Comparison of ENCODE assay signal across 8 cellular contexts in genomic region chr3:179148446-179149238, GRCh38. TPM values are rescaled to one million over a fixed set of nuclear protein-coding genes. Genes with fewer than 3 reads are reported as not detected.
DNase-seq lines count a peak whose midpoint lies in the region; ATAC-seq and TF ChIP-seq lines count a peak whose summit lies in the region.

No MANE protein-coding gene starts in this region.

- peak overlapping the region; percentile 93 to 99 (median 94) for H3K27ac Mint-ChIP-seq in CD8-positive, alpha-beta memory T cell
- H3K27ac Mint-ChIP-seq in activated naive CD4-positive, alpha-beta T cell treated with anti-CD3 and anti-CD28 coated beads, Interleukin-2, amount 10 ng/mL, durations not matched to agents 7 days and 5 days = peak overlapping the region; percentile 98
- peak overlapping the region; percentile 89 for H3K27ac Mint-ChIP-seq in glutamatergic neuron (ENCODE audit: unreplicated experiment)

- no peaks in the 10 kb centered on the region for H3K36me3 ChIP-seq in CD8-positive, alpha-beta memory T cell (ENCODE audit: insufficient read depth, low read length)
- H3K36me3 ChIP-seq in SJCRH30 = no peaks in the 10 kb centered on the region
- no peaks in the 10 kb centered on the region for H3K36me3 ChIP-seq in osteoblast (ENCODE audit: insufficient read depth, low read length)
- no peaks in the 10 kb centered on the region for H3K36me3 ChIP-seq in thymus (ENCODE audit: control insufficient read depth, insufficient read depth)

- no peaks in the 10 kb centered on the region for H3K9me3 Mint-ChIP-seq in CD8-positive, alpha-beta memory T cell
- H3K9me3 Mint-ChIP-seq in activated naive CD4-positive, alpha-beta T cell treated with anti-CD3 and anti-CD28 coated beads, Interleukin-2, amount 10 ng/mL, durations not matched to agents 7 days and 5 days = no peaks in the 10 kb centered on the region
- peaks cover 8% of the 10 kb centered on the region for H3K9me3 Mint-ChIP-seq in glutamatergic neuron (ENCODE audit: unreplicated experiment)

- H3K27ac ChIP-seq in CD8-positive, alpha-beta memory T cell (ENCODE audit: low read depth, low read length) = peak overlapping the region; percentile 93
- H3K27ac ChIP-seq in SJCRH30 (peak overlapping the region; percentile 77), osteoblast (ENCODE audit: low read depth, low read length) (peak overlapping the region; percentile 67), thymus (ENCODE audit: low read depth) (peak overlapping the region; percentile 99)

- POLR2A ChIA-PET in CD8-positive, alpha-beta memory T cell (lab: Charles Lee) = interaction anchor here (0.6 to 2.7 kb wide), 7 partner anchors 18 to 176 kb away, joined by 3 to 27 read pairs (median 3); partner anchors contain the start of gene ZNF639

- H3K4me2 ChIP-seq in osteoblast (ENCODE audit: insufficient read depth, low read length) = peak overlapping the region; percentile 84

- ATAC-seq in GM19463 (IDR thresholded peaks at IDR 0.05; ENCODE audit: unreplicated experiment) (peak; percentile 18), HG03565 (IDR thresholded peaks at IDR 0.05; ENCODE audit: unreplicated experiment) (peak; percentile 9)

- CTCF ChIA-PET in CD8-positive, alpha-beta memory T cell (lab: Charles Lee) = interaction anchor here (0.7 to 3.6 kb wide), 10 partner anchors 10 to 413 kb away, joined by 3 to 18 read pairs (median 4); no protein-coding TSS in a partner anchor
- CTCF ChIA-PET in activated naive CD4-positive, alpha-beta T cell treated with anti-CD3 and anti-CD28 coated beads, Interleukin-2, amount 10 ng/mL, durations not matched to agents 7 days and 5 days (lab: Charles Lee) = interaction anchor here (0.5 to 4.9 kb wide), 5 partner anchors 18 to 172 kb away, joined by 3 to 31 read pairs (median 7); no protein-coding TSS in a partner anchor

- H3K79me2 ChIP-seq in osteoblast (ENCODE audit: insufficient read depth, low read length) = peaks cover 52% of the 10 kb centered on the region

- TF ChIP-seq CTCF in glutamatergic neuron (IDR thresholded peaks at IDR 0.05; ENCODE audit: partially characterized antibody, unreplicated experiment) (no peak), osteoblast (IDR thresholded peaks at IDR 0.05; ENCODE audit: extremely low read depth, low read depth, low read length) (no peak)

- peaks cover 0 to 4% (median 0%) of the 10 kb centered on the region in 3 donors for H3K36me3 Mint-ChIP-seq in CD8-positive, alpha-beta memory T cell
- peaks cover 5% of the 10 kb centered on the region for H3K36me3 Mint-ChIP-seq in activated naive CD4-positive, alpha-beta T cell treated with anti-CD3 and anti-CD28 coated beads, Interleukin-2, amount 10 ng/mL, durations not matched to agents 7 days and 5 days
- H3K36me3 Mint-ChIP-seq in glutamatergic neuron (ENCODE audit: unreplicated experiment) = no peaks in the 10 kb centered on the region

- peak overlapping the region; percentile 83 for H3K4me3 ChIP-seq in CD8-positive, alpha-beta memory T cell (ENCODE audit: low read length)
- H3K4me3 ChIP-seq in SJCRH30 = peak overlapping the region; percentile 98
- peak overlapping the region; percentile 79 for H3K4me3 ChIP-seq in osteoblast (ENCODE audit: insufficient read depth, low read length)
- peak overlapping the region; percentile 75 for H3K4me3 ChIP-seq in thymus (ENCODE audit: low read length)

- H4K20me1 ChIP-seq in osteoblast (ENCODE audit: insufficient read depth, low read length) = peaks cover 33% of the 10 kb centered on the region

- under 1% methylated on average over 89 of the region's 89 CpGs for WGBS in thymus

- H3K4me3 Mint-ChIP-seq in CD8-positive, alpha-beta memory T cell = peak overlapping the region in 6 of 7 donors; percentile 92 to 97 (median 94)
- H3K4me3 Mint-ChIP-seq in activated naive CD4-positive, alpha-beta T cell treated with anti-CD3 and anti-CD28 coated beads, Interleukin-2, amount 10 ng/mL, durations not matched to agents 7 days and 5 days = peak overlapping the region; percentile 97
- H3K4me3 Mint-ChIP-seq in glutamatergic neuron (ENCODE audit: unreplicated experiment) = peak overlapping the region; percentile 97

- peaks cover 29% of the 10 kb centered on the region for H3K4me1 ChIP-seq in CD8-positive, alpha-beta memory T cell (ENCODE audit: insufficient read depth, low read length)
- H3K4me1 ChIP-seq in SJCRH30 = no peaks in the 10 kb centered on the region
- peaks cover 10% of the 10 kb centered on the region for H3K4me1 ChIP-seq in osteoblast (ENCODE audit: insufficient read depth, low read length)
- H3K4me1 ChIP-seq in thymus (ENCODE audit: control insufficient read depth, insufficient read depth, low read length) = peaks cover 8% of the 10 kb centered on the region

- no peaks in the 10 kb centered on the region for H3K27me3 ChIP-seq in CD8-positive, alpha-beta memory T cell (ENCODE audit: insufficient read depth, low read length, poor library complexity, severe bottlenecking)
- H3K27me3 ChIP-seq in SJCRH30 (no peaks in the 10 kb centered on the region), osteoblast (ENCODE audit: insufficient read depth, low read length) (no peaks in the 10 kb centered on the region), thymus (ENCODE audit: control insufficient read depth, insufficient read depth) (no peaks in the 10 kb centered on the region)

- H3K27me3 Mint-ChIP-seq in CD8-positive, alpha-beta memory T cell = peaks cover 0 to 2% of the 10 kb centered on the region in 2 donors
- H3K27me3 Mint-ChIP-seq in activated naive CD4-positive, alpha-beta T cell treated with anti-CD3 and anti-CD28 coated beads, Interleukin-2, amount 10 ng/mL, durations not matched to agents 7 days and 5 days = peaks cover 2% of the 10 kb centered on the region
- H3K27me3 Mint-ChIP-seq in glutamatergic neuron (ENCODE audit: unreplicated experiment) = peaks cover 2% of the 10 kb centered on the region

- peak overlapping the region; percentile 82 for H2AFZ ChIP-seq in osteoblast (ENCODE audit: low read length)

- no peaks in the 10 kb centered on the region for H3K9me3 ChIP-seq in CD8-positive, alpha-beta memory T cell (ENCODE audit: low read length)
- H3K9me3 ChIP-seq in SJCRH30 (replicated peaks) = no peaks in the 10 kb centered on the region
- H3K9me3 ChIP-seq in osteoblast (ENCODE audit: low read depth, low read length) = no peaks in the 10 kb centered on the region
- no peaks in the 10 kb centered on the region for H3K9me3 ChIP-seq in thymus (ENCODE audit: control insufficient read depth)

- peak; percentile 38 to 80 (median 55) for DNase-seq in CD8-positive, alpha-beta memory T cell
- peak; percentile 43 to 61 for DNase-seq in SJCRH30
- peak; percentile 75 for DNase-seq in activated naive CD4-positive, alpha-beta T cell treated with anti-CD3 and anti-CD28 coated beads, Interleukin-2, amount 10 ng/mL, durations not matched to agents 7 days and 5 days
- DNase-seq in glutamatergic neuron = peak; percentile 65
- DNase-seq in osteoblast (ENCODE audit: insufficient read length, low spot score, missing footprints) = peak; percentile 87

- peaks cover 37 to 46% (median 44%) of the 10 kb centered on the region in 3 donors for H3K4me1 Mint-ChIP-seq in CD8-positive, alpha-beta memory T cell
- H3K4me1 Mint-ChIP-seq in activated naive CD4-positive, alpha-beta T cell treated with anti-CD3 and anti-CD28 coated beads, Interleukin-2, amount 10 ng/mL, durations not matched to agents 7 days and 5 days = peaks cover 38% of the 10 kb centered on the region
- H3K4me1 Mint-ChIP-seq in glutamatergic neuron (ENCODE audit: low read depth, unreplicated experiment) = peaks cover 15% of the 10 kb centered on the region

RNA-seq across cellular contexts. Expression of gene PIK3CA, which starts 0.5 kb away (rescaled TPM):
- 10 to 100 TPM; 18.8 to 19.5 TPM for total RNA-seq in CD8-positive, alpha-beta memory T cell
- polyA plus RNA-seq in CD8-positive, alpha-beta memory T cell = 18.3 TPM
- 12.1 and 14.4 TPM in 2 replicates for total RNA-seq in SJCRH30 (2014; rRNA removed; shearing (Covaris generic))
- total RNA-seq in glutamatergic neuron (ENCODE audit: unreplicated experiment) (20.0 TPM), osteoblast (29.8 and 34.7 TPM in 2 replicates)
- 14.1 TPM for polyA plus RNA-seq in thymus

Comparison
In these comparisons a context has a peak if more than half of its experiments do, and no peak if none do; other contexts are left out.
1. Peak in every context shown above with its lines: DNase-seq, ATAC-seq, H3K4me3 ChIP-seq and H3K27ac ChIP-seq.